Comparison of ENCODE assay signal across 9 cellular contexts in genomic region chr7:107889992-107890391, GRCh38. TPM values are rescaled to one million over a fixed set of nuclear protein-coding genes. Genes with fewer than 3 reads are reported as not detected.
DNase-seq lines count a peak whose midpoint lies in the region; ATAC-seq, FAIRE-seq and TF ChIP-seq lines count a peak whose summit lies in the region.
"Had no signal": no experiment of that assay in that cellular context is flagged by ENCODE, and none has a peak within 500 bp of the region (broad histone marks: within the 10 kb centered on the region; RNA-seq: fewer than 3 reads in every experiment).

No MANE protein-coding gene starts in this region.

- no peaks in the 10 kb centered on the region for H3K9me3 Mint-ChIP-seq in activated naive CD8-positive, alpha-beta T cell (ENCODE audit: low read depth)
- no peaks in the 10 kb centered on the region for H3K9me3 Mint-ChIP-seq in nephron

- H3K27me3 Mint-ChIP-seq in activated naive CD8-positive, alpha-beta T cell, result no peaks in the 10 kb centered on the region
- peaks cover under 1% of the 10 kb centered on the region for H3K27me3 Mint-ChIP-seq in nephron (ENCODE audit: low read depth)

- POLR2A ChIA-PET in HepG2 (lab: Yijun Ruan, JAX), result interaction anchor here (2.0 kb wide), 1 partner anchor 147 kb away, joined by 8 read pairs; no protein-coding TSS in a partner anchor

- H3K36me3 ChIP-seq in HepG2 (replicated peaks in 1 of 2; ENCODE audit: control insufficient read depth in 1 of 2, insufficient read depth in 2 of 2, low read length in 2 of 2), result peaks cover 0 to 6% of the 10 kb centered on the region in 2 experiments; a peak in 3 of 5 replicates
- peaks cover 0 to 9% (median 3%) of the 10 kb centered on the region in 4 donors for H3K36me3 ChIP-seq in right lobe of liver
- peaks cover 0 to 14% (median under 1%) of the 10 kb centered on the region in 4 donors for H3K36me3 ChIP-seq in upper lobe of left lung

- in situ Hi-C loops in HepG2 (cut with HindIII; ENCODE audit: extremely low pct_ligation_motif_present, low pct_unique_long_range_greater_than_20kb) (loop anchor here (25.0 kb wide), 1 partner anchor 678 kb away; no protein-coding TSS in a partner anchor), KBM-7 (cut with MboI; ENCODE audit: low pct_unique_long_range_greater_than_20kb, low sequenced_read_pairs) (no loop called here)

- peak overlapping the region; percentile 100 for H3K27ac Mint-ChIP-seq in activated naive CD8-positive, alpha-beta T cell
- peak overlapping the region; percentile 83 to 98 (median 95) for H3K27ac Mint-ChIP-seq in nephron

- no peaks in the 10 kb centered on the region; a peak in 1 of 5 replicates for H3K27me3 ChIP-seq in HepG2 (ENCODE audit: control insufficient read depth in 1 of 2, insufficient read depth in 2 of 2, low read length in 2 of 2)
- no peaks in the 10 kb centered on the region for H3K27me3 ChIP-seq in right lobe of liver
- H3K27me3 ChIP-seq in upper lobe of left lung, result no peaks in the 10 kb centered on the region

- H3K4me3 Mint-ChIP-seq in activated naive CD8-positive, alpha-beta T cell, result peak overlapping the region; percentile 100
- peak overlapping the region; percentile 96 to 97 (median 97) for H3K4me3 Mint-ChIP-seq in nephron

- 21% methylated on average over 3 of the region's 3 CpGs for WGBS in HepG2 (ENCODE audit: low lambda C conversion rate)
- 92% methylated on average over 3 of the region's 3 CpGs for WGBS in right lobe of liver (ENCODE audit: insufficient coverage, low coverage, low lambda C conversion rate, missing lambda C conversion rate)
- WGBS in upper lobe of left lung, 2 donors, result 55 to 85% methylated on average over 3 of the region's 3 CpGs

- H4K20me1 ChIP-seq in HepG2 (ENCODE audit: insufficient read depth, low read length), result peaks cover 9% of the 10 kb centered on the region; the same call in 1 of the 2 replicates

- TF ChIP-seq EP300 in HepG2 (IDR thresholded peaks at IDR 0.05; ENCODE audit: low read depth in 2 of 2, low read length in 2 of 2) (no peak), HepG2 (CRISPR knock-in tag; IDR thresholded peaks at IDR 0.05; ENCODE audit: borderline replicate concordance) (no peak), upper lobe of left lung (IDR thresholded peaks at IDR 0.05) (no peak)

- H3K9me3 ChIP-seq in HepG2 (ENCODE audit: low read length) (no peaks in the 10 kb centered on the region), right lobe of liver (no peaks in the 10 kb centered on the region), upper lobe of left lung (no peaks in the 10 kb centered on the region)

- peaks cover 8% of the 10 kb centered on the region for H3K36me3 Mint-ChIP-seq in activated naive CD8-positive, alpha-beta T cell
- peaks cover 19% of the 10 kb centered on the region for H3K36me3 Mint-ChIP-seq in nephron (ENCODE audit: low read depth)

- ATAC-seq in HepG2 (no peak), right lobe of liver (no peak), upper lobe of left lung (ENCODE audit: low FRiP score in 2 of 2) (no peak), HG03139 (IDR thresholded peaks at IDR 0.05; ENCODE audit: unreplicated experiment) (no peak)

- intact Hi-C loops in HepG2 (cut with micrococcal nuclease; ENCODE audit: unreplicated experiment) (loop anchor here (5.0 kb wide), 2 partner anchors 77 to 127 kb away; no protein-coding TSS in a partner anchor), right lobe of liver (cut with DNase I) (loop anchor here in 1 of 2 donors (5.0 kb wide), 1 partner anchor 257 kb away; no protein-coding TSS in a partner anchor)

- H3K27ac ChIP-seq in HepG2 (ENCODE audit: extremely low read length, insufficient read depth, low read length) (no peak overlapping the region), right lobe of liver (no peak overlapping the region), upper lobe of left lung (peak overlapping the region in 2 of 4 donors; percentile 90 to 98)

- no TSS peak for BruUV-seq in HepG2 (replicated peaks; lab: Mats Ljungman, UMichigan)

- TF ChIP-seq POLR2A in HepG2 (IDR thresholded peaks at IDR 0.05; ENCODE audit: insufficient read depth in 1 of 2, low read depth in 2 of 2, low read length in 2 of 2) (no peak), right lobe of liver (IDR thresholded peaks at IDR 0.05) (no peak), upper lobe of left lung (IDR thresholded peaks at IDR 0.05) (no peak)

- H3K4me1 Mint-ChIP-seq in activated naive CD8-positive, alpha-beta T cell (ENCODE audit: low read depth), result peaks cover 39% of the 10 kb centered on the region
- peaks cover 24% of the 10 kb centered on the region for H3K4me1 Mint-ChIP-seq in nephron

- DNase-seq in HepG2 (ENCODE audit: low spot score), result no peak
- no peak for DNase-seq in right lobe of liver
- DNase-seq in upper lobe of left lung, result no peak
- no peak for DNase-seq in KBM-7
- no peak for DNase-seq in NCI-H2196 (lab: John Stamatoyannopoulos, UW; ENCODE audit: unreplicated experiment)
- DNase-seq: NCI-H1417 had no signal

- H3K4me2 ChIP-seq in HepG2 (ENCODE audit: low read depth, low read length), result peak overlapping the region; percentile 98

- H3K79me2 ChIP-seq in HepG2 (ENCODE audit: insufficient read depth, low read length), result peaks cover 21% of the 10 kb centered on the region

- TF ChIP-seq RAD21 in HepG2 (CRISPR knock-in tag; IDR thresholded peaks at IDR 0.05), result no peak

- H3K4me1 ChIP-seq in HepG2 (ENCODE audit: insufficient read depth, low read length) (peaks cover 33% of the 10 kb centered on the region), right lobe of liver (peaks cover 0 to 16% (median 7%) of the 10 kb centered on the region in 4 donors), upper lobe of left lung (peaks cover 25 to 34% (median 25%) of the 10 kb centered on the region in 4 donors)

- no peak for TF ChIP-seq CTCF in HepG2 (CRISPR knock-in tag; IDR thresholded peaks at IDR 0.05)
- no peak for TF ChIP-seq CTCF in right lobe of liver (IDR thresholded peaks at IDR 0.05)
- TF ChIP-seq CTCF in nephron (IDR thresholded peaks at IDR 0.05; ENCODE audit: unreplicated experiment in 3 of 3), result no peak
- TF ChIP-seq CTCF in upper lobe of left lung (IDR thresholded peaks at IDR 0.05), result no peak

- H3K9ac ChIP-seq in HepG2 (ENCODE audit: insufficient read depth, low read depth, low read length), result peak overlapping the region; percentile 91; the same call in 1 of the 2 replicates

- H3K4me3 ChIP-seq in HepG2 (replicated peaks in 1 of 3; ENCODE audit: insufficient read depth in 1 of 3, low read depth in 2 of 3, low read length in 3 of 3) (peak overlapping the region in 1 of 3 experiments; percentile 73; a peak in 2 of 6 replicates), right lobe of liver (no peak overlapping the region), upper lobe of left lung (no peak overlapping the region)

- FAIRE-seq in HepG2 (lab: Jason Lieb, UNC), result no peak

- CTCF ChIA-PET in HepG2 (lab: Yijun Ruan, JAX; ENCODE audit: low intra/inter-chr PET ratio, low total read pairs), result no interaction called here

- H2AFZ ChIP-seq in HepG2 (ENCODE audit: low read length), result peak overlapping the region; percentile 94

TF ChIP-seq in HepG2, 621 proteins besides CTCF, POLR2A, EP300 and RAD21:
- TF ChIP-seq ZNF704 (CRISPR knock-in tag; IDR thresholded peaks at IDR 0.05; ENCODE audit: borderline replicate concordance) (no peak), ZFP62 (CRISPR knock-in tag; IDR thresholded peaks at IDR 0.05) (no peak), HMGA1 (CRISPR knock-in tag; conservative IDR thresholded peaks at IDR 0.05) (no peak), YY1 (IDR thresholded peaks at IDR 0.05; ENCODE audit: insufficient read depth, insufficient replicate concordance, low read depth, low read length) (peak; percentile 17), ZMYM2 (CRISPR knock-in tag; IDR thresholded peaks at IDR 0.05) (no peak)

RNA-seq across cellular contexts. Expression of gene DLD, which starts 1.0 kb away (rescaled TPM):
- total RNA-seq in HepG2 (2016; rRNA removed; fragmentation: Illumina TruSeq; extraction: Trizol) (95.2 and 128 TPM in 2 replicates), right lobe of liver (10 to 100 TPM; 51.5 to 69.4 (median 61.0) TPM), upper lobe of left lung (10 to 100 TPM; 21.3 to 62.9 (median 52.9) TPM)
- total RNA-seq in HepG2 (2016; cell fraction: cytosol; rRNA removed; fragmentation: Illumina TruSeq; extraction: Trizol; ENCODE audit: low read depth), result 4.0 and 6.8 TPM in 2 replicates
- 89.3 and 126 TPM in 2 replicates for total RNA-seq in HepG2 (2016; cell fraction: insoluble cytoplasmic fraction; rRNA removed; fragmentation: Illumina TruSeq; extraction: Trizol)
- 14.2 and 16.2 TPM in 2 replicates for total RNA-seq in HepG2 (2016; cell fraction: membrane; rRNA removed; fragmentation: Illumina TruSeq; extraction: Trizol)
- 61.9 and 75.0 TPM in 2 replicates for total RNA-seq in HepG2 (2016; cell fraction: nucleus; rRNA removed; fragmentation: Illumina TruSeq; extraction: Trizol)
- 49.1 and 56.8 TPM in 2 replicates for polyA plus RNA-seq in HepG2 (2011; rRNA removed)
- 55.9 and 73.4 TPM in 2 replicates for polyA plus RNA-seq in HepG2 (2011; cell fraction: cytosol; rRNA removed)
- 25.3 and 27.2 TPM in 2 replicates for polyA plus RNA-seq in HepG2 (2011; cell fraction: nucleus; rRNA removed)
- 72.7 and 78.6 TPM in 2 replicates for polyA plus RNA-seq in HepG2 (2012)
- 5.4 and 5.8 TPM in 2 replicates for polyA plus RNA-seq in HepG2 (2016; cell fraction: cytosol; fragmentation: Illumina TruSeq; extraction: Trizol; ENCODE audit: low read depth)
- 120 and 143 TPM in 2 replicates for polyA plus RNA-seq in HepG2 (2016; cell fraction: insoluble cytoplasmic fraction; fragmentation: Illumina TruSeq; extraction: Trizol; ENCODE audit: low read depth)
- 9.0 and 13.3 TPM in 2 replicates for polyA plus RNA-seq in HepG2 (2016; cell fraction: membrane; fragmentation: Illumina TruSeq; extraction: Trizol; ENCODE audit: low read depth)
- polyA plus RNA-seq in HepG2 (2016; cell fraction: nucleus; fragmentation: Illumina TruSeq; extraction: Trizol; ENCODE audit: insufficient read depth, low read depth), result 59.8 and 70.0 TPM in 2 replicates
- polyA minus RNA-seq in HepG2 (2011; rRNA and poly(A)+ RNA removed; ENCODE audit: low replicate concordance), result 41.9 and 55.9 TPM in 2 replicates
- 27.3 and 39.1 TPM in 2 replicates for polyA minus RNA-seq in HepG2 (2011; cell fraction: cytosol; rRNA and poly(A)+ RNA removed)
- 49.2 and 53.0 TPM in 2 replicates for polyA minus RNA-seq in HepG2 (2011; cell fraction: nucleus; rRNA and poly(A)+ RNA removed)
